8 cellular contexts compared by ENCODE assay signal in the genomic region with DNA sequence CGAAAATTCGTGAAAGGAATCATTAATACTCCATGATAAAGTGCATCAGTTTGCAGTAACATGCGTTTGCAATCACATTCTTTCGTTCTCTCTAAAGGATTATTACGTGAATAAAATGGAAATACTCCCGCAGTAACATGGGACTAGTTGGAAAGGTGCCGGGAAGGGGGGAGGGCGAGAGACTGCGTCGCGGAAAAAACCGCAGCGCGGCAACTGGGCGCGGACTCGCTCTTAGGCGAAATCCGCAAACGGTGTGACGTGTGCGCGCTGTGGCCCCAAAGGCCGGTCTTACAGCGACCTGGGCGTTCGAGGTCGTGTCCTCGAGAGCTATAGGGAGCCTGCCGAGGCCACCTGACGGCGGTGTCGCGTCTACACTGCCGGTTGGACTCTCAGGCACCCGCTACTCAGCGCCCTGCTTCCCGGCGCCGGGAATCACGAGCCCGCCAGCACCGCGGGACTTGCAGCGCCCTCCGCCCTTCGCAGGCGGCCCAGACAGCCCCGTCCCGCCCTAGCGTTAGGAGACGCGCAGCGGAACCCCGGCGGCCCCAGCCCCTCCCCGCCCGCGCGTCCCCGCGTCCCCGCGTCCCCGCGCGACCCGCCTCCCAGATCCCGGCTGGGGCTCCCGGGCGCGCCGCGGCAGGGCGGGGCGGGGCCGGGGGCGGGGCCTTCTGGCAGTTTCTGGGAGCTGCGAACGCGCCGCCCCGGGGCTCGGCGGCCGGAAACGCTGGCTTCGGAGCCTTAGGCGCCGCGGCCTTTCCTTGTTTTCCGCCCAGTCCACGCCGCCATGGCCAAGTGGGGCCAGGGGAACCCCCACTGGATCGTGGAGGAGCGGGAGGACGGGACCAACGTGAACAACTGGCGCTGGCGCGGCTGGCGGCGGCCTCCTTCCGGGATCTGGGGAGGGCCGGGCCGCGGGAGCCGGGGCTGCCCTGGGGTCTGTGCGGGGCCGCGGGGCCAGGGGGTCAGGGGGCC. TPM values are rescaled to one million over a fixed set of nuclear protein-coding genes. Genes with fewer than 3 reads are reported as not detected.
DNase-seq lines count a peak whose midpoint lies in the region; ATAC-seq, FAIRE-seq and TF ChIP-seq lines count a peak whose summit lies in the region.

No MANE protein-coding gene starts in this region.

- H3K4me2 ChIP-seq in keratinocyte (ENCODE audit: control insufficient read depth, extremely low read depth, insufficient read depth, low read depth, low read length): peak overlapping the region; percentile 88

- H3K27me3 ChIP-seq in keratinocyte (ENCODE audit: control insufficient read depth, extremely low read depth, insufficient read depth, low read length): no peaks in the 10 kb centered on the region

- no peak for FAIRE-seq in keratinocyte (lab: Jason Lieb, UNC)

- dilution Hi-C loops in keratinocyte (cut with MboI; ENCODE audit: extremely low pct_ligation_motif_present, low sequenced_read_pairs): no loop called here

- H3K79me2 ChIP-seq in keratinocyte (ENCODE audit: control insufficient read depth, insufficient read depth, low read length): peaks cover 8% of the 10 kb centered on the region

- peak; percentile 93 for DNase-seq in Ammon's horn (ENCODE audit: low spot score)
- peak; percentile 76 for DNase-seq in NCI-H345 treated with DMSO at 0.1 percent for 48 hours (lab: John Stamatoyannopoulos, UW; ENCODE audit: unreplicated experiment)
- peak; percentile 82 for DNase-seq in activated CD4-positive, CD25-positive, alpha-beta regulatory T cell treated with anti-CD3 and anti-CD28 coated beads, Interleukin-2, amount 50 U/mL, for 16 hours (ENCODE audit: low read depth, low spot score)
- DNase-seq in central memory CD4-positive, alpha-beta T cell: peak; percentile 94
- DNase-seq in keratinocyte (ENCODE audit: low read depth, low spot score): peak; percentile 49
- DNase-seq in stimulated activated CD4-positive, alpha-beta T cell treated with anti-CD3 and anti-CD28 coated beads, Interleukin-12 subunit alpha, Interleukin-12 subunit beta, amount 100 ng/mL, for 48 hours (ENCODE audit: low read depth in 2 of 3, low spot score in 1 of 3): peak; percentile 88 to 94 (median 91)

- peak overlapping the region; percentile 85 for H3K27ac ChIP-seq in keratinocyte (ENCODE audit: control insufficient read depth, insufficient read depth, low read length)

- TF ChIP-seq CTCF in keratinocyte (optimal IDR thresholded peaks at IDR 0.05 in 1 of 3, IDR thresholded peaks at IDR 0.05 in 1 of 3, conservative IDR thresholded peaks at IDR 0.05 in 1 of 3; ENCODE audit: extremely low read depth in 1 of 3, insufficient read depth in 2 of 3, low read length in 3 of 3): peak in 1 of 3 experiments; percentile 5

- H3K9me3 ChIP-seq in keratinocyte (ENCODE audit: control insufficient read depth, low read depth, low read length): no peaks in the 10 kb centered on the region

- ATAC-seq in GM19043 (IDR thresholded peaks at IDR 0.05; ENCODE audit: low read depth, unreplicated experiment) (peak; percentile 71), HG03342 (IDR thresholded peaks at IDR 0.05; ENCODE audit: unreplicated experiment) (peak; percentile 74)

- H3K36me3 ChIP-seq in keratinocyte (ENCODE audit: control insufficient read depth in 2 of 2, extremely low read depth in 1 of 2, insufficient read depth in 2 of 2, low read length in 2 of 2): peaks cover 4 to 17% of the 10 kb centered on the region in 2 experiments

- peak overlapping the region; percentile 88 for H3K9ac ChIP-seq in keratinocyte (ENCODE audit: control insufficient read depth, extremely low read depth, insufficient read depth, low read length)

- H3K4me3 ChIP-seq in keratinocyte (ENCODE audit: control insufficient read depth in 2 of 3, extremely low read depth in 1 of 3, insufficient read depth in 2 of 3, low read depth in 1 of 3, low read length in 3 of 3): peak overlapping the region; percentile 60 to 78 (median 75)

- H3K9me1 ChIP-seq in keratinocyte (ENCODE audit: control insufficient read depth, extremely low read depth, insufficient read depth, low read length): no peaks in the 10 kb centered on the region

- H4K20me1 ChIP-seq in keratinocyte (ENCODE audit: control insufficient read depth, extremely low read depth, insufficient read depth, low read length): no peaks in the 10 kb centered on the region

- peaks cover 37% of the 10 kb centered on the region for H3K4me1 ChIP-seq in keratinocyte (ENCODE audit: control insufficient read depth, extremely low read depth, insufficient read depth, low read length)

- peak overlapping the region; percentile 96 for H2AFZ ChIP-seq in keratinocyte (ENCODE audit: control insufficient read depth, low read length)

RNA-seq across cellular contexts. Expression of gene C2orf74, which starts 15.1 kb away (rescaled TPM):
- polyA plus RNA-seq in keratinocyte: 14.1 to 24.3 TPM (median 20.9 TPM) in 3 replicates
- 13.1 TPM for polyA plus RNA-seq in keratinocyte (2011; ENCODE audit: low read depth)
- polyA plus RNA-seq in keratinocyte (2011; cell fraction: cytosol; rRNA removed): 22.9 and 25.1 TPM in 2 replicates
- polyA plus RNA-seq in keratinocyte (2011; cell fraction: nucleus; rRNA removed): 8.1 and 14.2 TPM in 2 replicates
- 12.3 and 23.5 TPM in 2 replicates for polyA plus RNA-seq in keratinocyte (2012; ENCODE audit: low replicate concordance)
- polyA minus RNA-seq in keratinocyte: 2.3 to 7.5 TPM (median 2.7 TPM) in 3 replicates
- 10.0 TPM for polyA minus RNA-seq in keratinocyte (2011; cell fraction: cytosol; rRNA and poly(A)+ RNA removed)
- 0.74 and 1.6 TPM in 2 replicates for polyA minus RNA-seq in keratinocyte (2011; cell fraction: nucleus; rRNA and poly(A)+ RNA removed)

Comparison
In these comparisons a context has a peak if more than half of its experiments do, and no peak if none do; other contexts are left out.
1. Peak in every context shown above with its lines: DNase-seq, ATAC-seq, H3K4me3 ChIP-seq and H3K27ac ChIP-seq.